In genomic region chr6:142568857-142569597, GRCh38 we compare ENCODE assay signal across 11 cellular contexts.
DNase-seq lines count a peak whose midpoint lies in the region; ATAC-seq and TF ChIP-seq lines count a peak whose summit lies in the region.
"Had no signal": no experiment of that assay in that cellular context is flagged by ENCODE, and none has a peak within 500 bp of the region (broad histone marks: within the 10 kb centered on the region; RNA-seq: fewer than 3 reads in every experiment).

No MANE protein-coding gene starts in this region.

- TF ChIP-seq CTCF in kidney epithelial cell (IDR thresholded peaks at IDR 0.05; ENCODE audit: insufficient read depth, low read length, poor library complexity, severe bottlenecking) (no peak), upper lobe of right lung (IDR thresholded peaks at IDR 0.05) (no peak)

- ATAC-seq in activated T-cell treated with anti-CD3 and anti-CD28 coated beads, Interleukin-2, amount 50 U/mL, for 72 hours (replicated peaks in 1 of 2), result peak; percentile 73 to 76
- peak; percentile 77 for ATAC-seq in activated T-helper 17 cell treated with anti-CD3 and anti-CD28 coated beads, Interleukin-2, amount 50 U/mL, for 72 hours (replicated peaks)
- ATAC-seq in upper lobe of right lung, result peak; percentile 55

- H3K27ac ChIP-seq in upper lobe of right lung, result peak overlapping the region; percentile 21

- intact Hi-C loops in upper lobe of right lung (cut with DNase I), result no loop called here

- H3K4me1 Mint-ChIP-seq in activated T-cell treated with anti-CD3 and anti-CD28 coated beads, Interleukin-2, amount 50 U/mL, for 72 hours (ENCODE audit: low read depth), result peaks cover 57% of the 10 kb centered on the region
- peaks cover 20% of the 10 kb centered on the region for H3K4me1 Mint-ChIP-seq in activated T-helper 17 cell treated with anti-CD3 and anti-CD28 coated beads, Interleukin-2, amount 50 U/mL, for 72 hours
- H3K4me1 Mint-ChIP-seq: B cell had no signal

- no peaks in the 10 kb centered on the region for H3K9me3 ChIP-seq in upper lobe of right lung

- DNase-seq in activated T-cell treated with anti-CD3 and anti-CD28 coated beads, Interleukin-2, amount 50 U/mL, for 72 hours, result no peak
- DNase-seq in activated T-cell treated with anti-CD3 and anti-CD28 coated beads, Interleukin-2, amount 50 U/mL, for 48 hours, result no peak
- DNase-seq in kidney epithelial cell (ENCODE audit: low read depth), result peak; percentile 48
- DNase-seq in upper lobe of right lung, result no peak
- no peak for DNase-seq in SHP77 treated with DMSO at 0.1 percent for 48 hours (lab: John Stamatoyannopoulos, UW)
- DNase-seq in MV-4-11 (lab: John Stamatoyannopoulos, UW), result no peak
- no peak for DNase-seq in midbrain (lab: John Stamatoyannopoulos, UW)
- DNase-seq: activated CD8-positive, alpha-beta memory T cell treated with anti-CD3 and anti-CD28 coated beads, Interleukin-2, amount 50 U/mL, for 4 hours; nephron progenitor cell had no signal

- H3K36me3 ChIP-seq in kidney epithelial cell (ENCODE audit: control insufficient read depth, insufficient read depth, low read length) (no peaks in the 10 kb centered on the region), upper lobe of right lung (no peaks in the 10 kb centered on the region)

- H3K4me3 Mint-ChIP-seq in activated T-cell treated with anti-CD3 and anti-CD28 coated beads, Interleukin-2, amount 50 U/mL, for 72 hours, result peak overlapping the region; percentile 40 to 68
- H3K4me3 Mint-ChIP-seq in activated T-helper 17 cell treated with anti-CD3 and anti-CD28 coated beads, Interleukin-2, amount 50 U/mL, for 72 hours, result peak overlapping the region; percentile 41
- H3K4me3 Mint-ChIP-seq: B cell, nephron progenitor cell had no signal

- H3K27me3 ChIP-seq in kidney epithelial cell (ENCODE audit: control insufficient read depth, insufficient read depth, low read length) (no peaks in the 10 kb centered on the region), upper lobe of right lung (no peaks in the 10 kb centered on the region)

- no peaks in the 10 kb centered on the region for H3K27me3 Mint-ChIP-seq in activated T-cell treated with anti-CD3 and anti-CD28 coated beads, Interleukin-2, amount 50 U/mL, for 72 hours (ENCODE audit: low read depth)
- H3K27me3 Mint-ChIP-seq in activated T-helper 17 cell treated with anti-CD3 and anti-CD28 coated beads, Interleukin-2, amount 50 U/mL, for 72 hours, result no peaks in the 10 kb centered on the region

- H3K4me3 ChIP-seq in kidney epithelial cell (ENCODE audit: low read depth, low read length), result no peak overlapping the region
- H3K4me3 ChIP-seq in upper lobe of right lung, result no peak overlapping the region

- H3K36me3 Mint-ChIP-seq in activated T-cell treated with anti-CD3 and anti-CD28 coated beads, Interleukin-2, amount 50 U/mL, for 72 hours (ENCODE audit: insufficient read depth in 2 of 2), result peaks cover 8 to 12% of the 10 kb centered on the region in 2 donors
- no peaks in the 10 kb centered on the region for H3K36me3 Mint-ChIP-seq in activated T-helper 17 cell treated with anti-CD3 and anti-CD28 coated beads, Interleukin-2, amount 50 U/mL, for 72 hours (ENCODE audit: low read depth)

- H3K27ac Mint-ChIP-seq in activated T-cell treated with anti-CD3 and anti-CD28 coated beads, Interleukin-2, amount 50 U/mL, for 72 hours, result peak overlapping the region; percentile 20
- peak overlapping the region; percentile 73 for H3K27ac Mint-ChIP-seq in activated T-helper 17 cell treated with anti-CD3 and anti-CD28 coated beads, Interleukin-2, amount 50 U/mL, for 72 hours
- H3K27ac Mint-ChIP-seq: B cell had no signal

- peaks cover 6 to 7% of the 10 kb centered on the region in 2 donors for H3K9me3 Mint-ChIP-seq in activated T-cell treated with anti-CD3 and anti-CD28 coated beads, Interleukin-2, amount 50 U/mL, for 72 hours
- no peaks in the 10 kb centered on the region for H3K9me3 Mint-ChIP-seq in activated T-helper 17 cell treated with anti-CD3 and anti-CD28 coated beads, Interleukin-2, amount 50 U/mL, for 72 hours

- H3K4me1 ChIP-seq in upper lobe of right lung, result peaks cover 19% of the 10 kb centered on the region
